Comparison of ENCODE assay signal across 7 cellular contexts in the genomic region with DNA sequence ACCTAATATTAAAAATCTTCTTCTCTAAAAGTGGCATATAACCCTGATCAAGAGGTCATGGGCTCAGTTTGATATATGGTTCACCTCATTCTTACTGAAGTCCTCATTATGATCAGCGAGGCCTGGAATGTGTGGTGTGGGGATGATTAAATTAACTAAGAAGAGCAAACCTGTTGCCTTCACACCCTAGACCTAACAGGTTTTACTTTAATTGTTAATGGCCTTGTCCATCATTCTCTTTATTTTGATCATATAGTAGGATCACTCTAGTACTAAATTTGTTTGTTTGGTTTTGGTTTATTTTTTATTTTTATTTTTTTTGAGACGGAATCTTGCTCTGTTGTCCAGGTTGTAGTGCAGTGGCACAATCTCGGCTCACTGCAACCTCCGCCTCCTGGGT.
"Had no signal": no experiment of that assay in that cellular context is flagged by ENCODE, and none has a peak within 500 bp of the region (broad histone marks: within the 10 kb centered on the region; RNA-seq: fewer than 3 reads in every experiment).

No MANE protein-coding gene starts in this region.

- H3K27ac ChIP-seq: HL-60, KMS-11 had no signal

- H3K4me3 Mint-ChIP-seq: IgD-negative memory B cell had no signal

- H3K27ac Mint-ChIP-seq: IgD-negative memory B cell had no signal

- DNase-seq: IMR-90, KBM-7, KG1 had no signal

- H3K4me3 ChIP-seq: K562 had no signal

- H3K9me3 Mint-ChIP-seq: IgD-negative memory B cell had no signal

- H3K27me3 Mint-ChIP-seq: IgD-negative memory B cell had no signal

- H3K36me3 Mint-ChIP-seq: IgD-negative memory B cell had no signal

- H3K4me1 Mint-ChIP-seq: IgD-negative memory B cell had no signal
